1 cellular context compared by ENCODE assay signal in genomic region chr17:72705905-72706395, GRCh38.
TF ChIP-seq lines count a peak whose summit lies in the region.

No MANE protein-coding gene starts in this region.

TF ChIP-seq in GM23338, 12 proteins besides CTCF, POLR2A, EP300 and RAD21 (continued from another document):
- TF ChIP-seq ZNF462 (CRISPR knock-in tag; IDR thresholded peaks at IDR 0.05) (no peak), JUNB (IDR thresholded peaks at IDR 0.05; ENCODE audit: unreplicated experiment) (no peak), NANOG (IDR thresholded peaks at IDR 0.05; ENCODE audit: borderline replicate concordance) (no peak), CREB1 (CRISPR knock-in tag; IDR thresholded peaks at IDR 0.05; ENCODE audit: low read depth) (no peak)
